In genomic region chr1:235075955-235076308, GRCh38 we compare ENCODE assay signal across 8 cellular contexts. TPM values are rescaled to one million over a fixed set of nuclear protein-coding genes. Genes with fewer than 3 reads are reported as not detected.
DNase-seq lines count a peak whose midpoint lies in the region; ATAC-seq, FAIRE-seq and TF ChIP-seq lines count a peak whose summit lies in the region.

No MANE protein-coding gene starts in this region.

- no peak for FAIRE-seq in small intestine (lab: Jason Lieb, UNC)

- no peak overlapping the region for H2BK120ac ChIP-seq in trophoblast cell (ENCODE audit: insufficient read depth, low read length, poor library complexity)

- no peak for TF ChIP-seq POLR2A in esophagus muscularis mucosa (IDR thresholded peaks at IDR 0.05; ENCODE audit: low read depth)

- H3K4me3 ChIP-seq in esophagus muscularis mucosa, result no peak overlapping the region
- no peak overlapping the region for H3K4me3 ChIP-seq in small intestine (ENCODE audit: low read depth in 1 of 2, low read length in 2 of 2)
- H3K4me3 ChIP-seq in trophoblast cell (ENCODE audit: low read depth, low read length), result no peak overlapping the region

- no peak for ATAC-seq in T-helper 17 cell
- no peak for ATAC-seq in HG03520 (IDR thresholded peaks at IDR 0.05; ENCODE audit: unreplicated experiment)

- peaks cover 6% of the 10 kb centered on the region for H3K79me1 ChIP-seq in trophoblast cell (ENCODE audit: low read length)

- H3K4me3 Mint-ChIP-seq in T-helper 17 cell, result peak overlapping the region; percentile 80

- H3K27me3 Mint-ChIP-seq in T-helper 17 cell, result no peaks in the 10 kb centered on the region

- H3K9ac ChIP-seq in trophoblast cell (ENCODE audit: low read length), result no peak overlapping the region

- H2BK5ac ChIP-seq in trophoblast cell (ENCODE audit: low read depth, low read length, poor library complexity), result no peak overlapping the region

- no peak overlapping the region for H3K27ac Mint-ChIP-seq in T-helper 17 cell

- no peak overlapping the region for H2AK5ac ChIP-seq in trophoblast cell (ENCODE audit: low read length)

- peaks cover 30% of the 10 kb centered on the region for H3K4me1 Mint-ChIP-seq in T-helper 17 cell

- H3K27me3 ChIP-seq in esophagus muscularis mucosa (no peaks in the 10 kb centered on the region), small intestine (ENCODE audit: control insufficient read depth in 2 of 2, insufficient read depth in 2 of 2, low read length in 2 of 2) (no peaks in the 10 kb centered on the region), trophoblast cell (ENCODE audit: insufficient read depth, low read length) (no peaks in the 10 kb centered on the region)

- H2BK12ac ChIP-seq in trophoblast cell (ENCODE audit: low read length), result no peak overlapping the region

- no peak overlapping the region for H3K18ac ChIP-seq in trophoblast cell (ENCODE audit: low read length)

- H4K91ac ChIP-seq in trophoblast cell (ENCODE audit: low read depth, low read length), result no peak overlapping the region

- no peak overlapping the region for H2AFZ ChIP-seq in trophoblast cell (ENCODE audit: insufficient read depth, low read length, poor library complexity)

- H3K4me1 ChIP-seq in esophagus muscularis mucosa, result peaks cover 58 to 67% (median 66%) of the 10 kb centered on the region in 4 donors
- H3K4me1 ChIP-seq in small intestine (ENCODE audit: control insufficient read depth in 2 of 2, insufficient read depth in 1 of 2, low read depth in 1 of 2, low read length in 1 of 2), result peaks cover 2 to 21% of the 10 kb centered on the region in 2 donors
- H3K4me1 ChIP-seq in trophoblast cell (ENCODE audit: control insufficient read depth in 1 of 2, insufficient read depth in 2 of 2, low read length in 2 of 2), result peaks cover 10 to 19% of the 10 kb centered on the region in 2 experiments

- intact Hi-C loops in esophagus muscularis mucosa (cut with DNase I), result no loop called here

- TF ChIP-seq CTCF in esophagus muscularis mucosa (IDR thresholded peaks at IDR 0.05), result peak in 1 of 3 experiments; percentile 8

- H3K36me3 Mint-ChIP-seq in T-helper 17 cell (ENCODE audit: low read depth), result no peaks in the 10 kb centered on the region

- H3K9me3 ChIP-seq in T-helper 17 cell (ENCODE audit: control insufficient read depth, low read length, poor library complexity, severe bottlenecking) (no peaks in the 10 kb centered on the region), esophagus muscularis mucosa (no peaks in the 10 kb centered on the region), small intestine (ENCODE audit: control insufficient read depth, low read depth) (no peaks in the 10 kb centered on the region), trophoblast cell (ENCODE audit: insufficient read depth, low read depth, low read length) (no peaks in the 10 kb centered on the region)

- TF ChIP-seq EP300 in esophagus muscularis mucosa (IDR thresholded peaks at IDR 0.05), result no peak

- no peak overlapping the region for H4K12ac ChIP-seq in trophoblast cell (ENCODE audit: low read depth, low read length)

- no peak overlapping the region for H3K4ac ChIP-seq in trophoblast cell (ENCODE audit: low read depth, low read length)

- H3K23ac ChIP-seq in trophoblast cell (ENCODE audit: low read length), result no peak overlapping the region

- peak overlapping the region; percentile 83 to 89 (median 84) for H3K27ac ChIP-seq in esophagus muscularis mucosa (replicated peaks in 1 of 4)
- peak overlapping the region; percentile 27 to 96 for H3K27ac ChIP-seq in small intestine (ENCODE audit: low read depth in 1 of 2, low read length in 1 of 2)
- H3K27ac ChIP-seq in trophoblast cell (ENCODE audit: low read depth, low read length), result no peak overlapping the region

- no peak overlapping the region for H3K4me2 ChIP-seq in trophoblast cell (ENCODE audit: low read length)

- no peak overlapping the region for H3K14ac ChIP-seq in trophoblast cell (ENCODE audit: low read length)

- no peaks in the 10 kb centered on the region for H3K79me2 ChIP-seq in trophoblast cell (ENCODE audit: control insufficient read depth, insufficient read depth, low read length, poor library complexity)

- 87% methylated on average over 7 of the region's 7 CpGs for WGBS in esophagus muscularis mucosa
- 48 to 62% (median 49%) methylated on average over 7 of the region's 7 CpGs for WGBS in small intestine, 3 donors
- WGBS in trophoblast cell (ENCODE audit: extremely low coverage, insufficient coverage, insufficient read length), result no CpG with 5 or more reads among the region's 7 CpGs

- H3K36me3 ChIP-seq in esophagus muscularis mucosa (no peaks in the 10 kb centered on the region), small intestine (ENCODE audit: control insufficient read depth in 2 of 2, insufficient read depth in 2 of 2, low read length in 2 of 2) (no peaks in the 10 kb centered on the region), trophoblast cell (ENCODE audit: control insufficient read depth in 1 of 2, insufficient read depth in 2 of 2, low read length in 2 of 2) (no peaks in the 10 kb centered on the region)

- DNase-seq in EL (peak; percentile 25), T-helper 17 cell (no peak), esophagus muscularis mucosa (ENCODE audit: extremely low spot score) (no peak), small intestine (no peak), activated gamma-delta T cell treated with Interleukin-2 at 50 U/mL for 16 hours (no peak), trophoblast cell (no peak), NCI-H1694 treated with DMSO at 0.1 percent for 48 hours (lab: John Stamatoyannopoulos, UW) (no peak)

- H4K8ac ChIP-seq in trophoblast cell (ENCODE audit: low read depth, low read length), result no peak overlapping the region

RNA-seq across cellular contexts. Expression of gene TOMM20, which starts 52.7 kb away (rescaled TPM):
- total RNA-seq in T-helper 17 cell (100 to 1,000 TPM; 105 to 112 TPM), esophagus muscularis mucosa (10 to 100 TPM; 59.7 to 94.3 (median 86.3) TPM)
- 10 to 100 TPM; 44.1 to 91.6 (median 61.6) TPM for polyA plus RNA-seq in small intestine
- 92.6 and 96.4 TPM in 2 replicates for polyA plus RNA-seq in trophoblast cell (2013)
